9 cellular contexts compared by ENCODE assay signal in genomic region chr20:17845701-17846475, GRCh38.
DNase-seq lines count a peak whose midpoint lies in the region; ATAC-seq and TF ChIP-seq lines count a peak whose summit lies in the region.
"Had no signal": no experiment of that assay in that cellular context is flagged by ENCODE, and none has a peak within 500 bp of the region (broad histone marks: within the 10 kb centered on the region; RNA-seq: fewer than 3 reads in every experiment).

No MANE protein-coding gene starts in this region.

- H3K9me3 ChIP-seq in left ventricle myocardium inferior (replicated peaks) (peaks cover 4% of the 10 kb centered on the region), hepatocyte (ENCODE audit: low read depth) (no peaks in the 10 kb centered on the region)

- H3K79me2 ChIP-seq in hepatocyte: no peaks in the 10 kb centered on the region

- H3K36me3 ChIP-seq in left ventricle myocardium inferior (no peaks in the 10 kb centered on the region), hepatocyte (replicated peaks; ENCODE audit: insufficient read depth, low read depth) (no peaks in the 10 kb centered on the region)

- TF ChIP-seq CTCF in left ventricle myocardium inferior (IDR thresholded peaks at IDR 0.05; ENCODE audit: borderline replicate concordance) (no peak), hepatocyte (IDR thresholded peaks at IDR 0.05; ENCODE audit: poor library complexity) (no peak)

- no peaks in the 10 kb centered on the region for H4K20me1 ChIP-seq in hepatocyte (ENCODE audit: insufficient read depth, poor library complexity, severe bottlenecking)

- DNase-seq in left ventricle myocardium inferior (no peak), Right ventricle myocardium inferior (ENCODE audit: missing footprints) (no peak), RPMI7951 (ENCODE audit: low read depth) (peak; percentile 43), iris pigment epithelial cell (ENCODE audit: low read depth) (peak; percentile 48), NCI-H187 treated with DMSO at 0.1 percent for 48 hours (lab: John Stamatoyannopoulos, UW) (no peak), hepatocyte (ENCODE audit: low spot score) (no peak)
- DNase-seq in stimulated activated CD4-positive, alpha-beta T cell treated with anti-CD3 and anti-CD28 coated beads, Interleukin-2, amount 100 ng/mL, for 24 hours: no peak
- DNase-seq: T1000 had no signal

- no peak for ATAC-seq in Right ventricle myocardium inferior
- ATAC-seq in HG02973 (IDR thresholded peaks at IDR 0.05; ENCODE audit: unreplicated experiment): no peak

- intact Hi-C loops in left ventricle myocardium inferior (cut with micrococcal nuclease) (no loop called here), Right ventricle myocardium inferior (cut with DNase I) (no loop called here)

- H3K4me2 ChIP-seq in hepatocyte: no peak overlapping the region

- 82% methylated on average over 10 of the region's 10 CpGs for WGBS in hepatocyte (ENCODE audit: low lambda C conversion rate, missing lambda C conversion rate)

- H3K4me3 ChIP-seq in left ventricle myocardium inferior (no peak overlapping the region), hepatocyte (no peak overlapping the region)

- H3K4me1 ChIP-seq in left ventricle myocardium inferior (peaks cover 73% of the 10 kb centered on the region), hepatocyte (ENCODE audit: insufficient read depth) (peaks cover 4% of the 10 kb centered on the region)

- peak overlapping the region; percentile 85 for H3K27ac ChIP-seq in left ventricle myocardium inferior (replicated peaks)
- H3K27ac ChIP-seq in hepatocyte: no peak overlapping the region

- no peaks in the 10 kb centered on the region for H3K9me2 ChIP-seq in hepatocyte (replicated peaks; ENCODE audit: insufficient read depth)

- H3K27me3 ChIP-seq in left ventricle myocardium inferior (ENCODE audit: low read depth) (no peaks in the 10 kb centered on the region), hepatocyte (no peaks in the 10 kb centered on the region)

- H2AFZ ChIP-seq in hepatocyte: no peak overlapping the region

Comparison
In these comparisons a context has a peak if more than half of its experiments do, and no peak if none do; other contexts are left out.
1. DNase-seq: peak in RPMI7951 (single experiment) and iris pigment epithelial cell (single experiment); none in left ventricle myocardium inferior (single experiment), Right ventricle myocardium inferior (single experiment), NCI-H187 treated with DMSO at 0.1 percent for 48 hours (single experiment), stimulated activated CD4-positive, alpha-beta T cell treated with anti-CD3 and anti-CD28 coated beads, Interleukin-2, amount 100 ng/mL, for 24 hours (0 of 2) and hepatocyte (single experiment).